Comparison of ENCODE assay signal across 9 cellular contexts in the genomic region with DNA sequence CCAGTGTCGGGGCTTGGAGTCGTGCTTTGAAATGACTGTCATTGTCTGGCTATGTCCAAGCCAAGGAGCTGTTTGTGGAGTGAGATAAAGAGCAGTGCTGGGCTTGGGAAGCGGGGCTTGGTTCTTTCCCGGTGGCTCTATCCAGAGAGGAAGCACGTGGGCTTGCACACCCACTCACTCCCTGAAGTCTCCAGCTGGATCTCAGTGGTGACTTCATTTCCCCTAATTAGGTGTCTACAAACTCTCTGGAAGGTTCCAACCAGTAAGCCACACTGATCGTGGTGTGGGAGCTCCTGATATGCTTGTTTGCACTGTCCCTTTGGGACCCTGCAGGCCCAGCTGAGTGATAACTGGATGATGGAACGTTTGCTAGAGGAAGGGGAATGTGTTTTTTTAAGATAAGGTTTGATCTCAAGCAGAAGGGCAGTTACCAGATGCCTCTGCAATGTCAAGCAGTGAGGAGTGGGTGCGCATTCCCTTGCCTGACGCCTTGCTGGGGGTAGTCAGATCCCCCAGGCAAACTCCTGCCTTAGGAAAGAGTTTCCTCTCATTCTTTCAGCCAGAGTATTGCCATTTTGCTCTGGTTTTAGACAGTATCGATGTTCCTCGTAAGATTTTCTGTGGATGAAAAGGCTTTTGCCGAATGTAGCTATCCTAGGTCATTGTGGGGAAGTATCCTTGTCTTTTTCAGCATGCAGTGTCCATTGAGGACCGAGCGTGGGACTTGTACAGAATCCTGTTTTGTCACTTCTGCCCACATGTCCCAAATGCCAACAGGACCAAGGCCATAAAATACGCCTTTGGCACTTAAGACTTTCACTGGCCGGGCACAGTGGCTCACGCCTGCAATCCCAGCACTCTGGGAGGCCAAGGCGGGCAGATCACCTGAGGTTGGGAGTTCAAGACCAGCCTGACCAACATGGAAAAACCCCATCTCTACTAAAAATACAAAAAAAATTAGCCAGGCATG.
A peak's percentile ranks its signal among the peaks of the same experiment; 100 is the strongest.
DNase-seq lines count a peak whose midpoint lies in the region; ATAC-seq, FAIRE-seq and TF ChIP-seq lines count a peak whose summit lies in the region.
"Had no signal": no experiment of that assay in that cellular context is flagged by ENCODE, and none has a peak within 500 bp of the region (broad histone marks: within the 10 kb centered on the region; RNA-seq: fewer than 3 reads in every experiment).

No MANE protein-coding gene starts in this region.

- H2AFZ ChIP-seq in SK-N-SH (ENCODE audit: low read depth), result no peak overlapping the region

- no peak for TF ChIP-seq RAD21 in SK-N-SH (IDR thresholded peaks at IDR 0.05; ENCODE audit: low read length)

- H3K4me2 ChIP-seq in SK-N-SH, result peak overlapping the region; percentile 55; the same call in 1 of the 2 replicates

- H3K79me2 ChIP-seq in SK-N-SH (ENCODE audit: insufficient read depth), result peaks cover 80% of the 10 kb centered on the region

- CTCF ChIA-PET in SK-N-SH (lab: Yijun Ruan, JAX) (interaction anchor here (0.8 to 1.6 kb wide), 4 partner anchors 10 to 80 kb away, joined by 3 to 5 read pairs (median 4); no protein-coding TSS in a partner anchor), GM10248 (lab: Yijun Ruan, JAX) (interaction anchor here (1.7 kb wide), 1 partner anchor 13 kb away, joined by 3 read pairs; no protein-coding TSS in a partner anchor)

- no peak for ATAC-seq in CD4-positive, CD25-positive, alpha-beta regulatory T cell (ENCODE audit: low read depth in 2 of 2)
- peak; percentile 33 to 76 (median 62) for ATAC-seq in pancreas

- H4K20me1 ChIP-seq in SK-N-SH (ENCODE audit: insufficient read depth), result no peaks in the 10 kb centered on the region

- peaks cover 49% of the 10 kb centered on the region for H3K4me1 ChIP-seq in CD4-positive, CD25-positive, alpha-beta regulatory T cell (ENCODE audit: control insufficient read depth, insufficient read depth, low read length, poor library complexity, severe bottlenecking)
- H3K4me1 ChIP-seq in SK-N-SH (ENCODE audit: control insufficient read depth in 1 of 2, insufficient read depth in 2 of 2, low read depth in 1 of 2, low read length in 1 of 2) (peaks cover 24 to 27% of the 10 kb centered on the region in 2 experiments; a peak in 3 of 4 replicates), pancreas (peaks cover 15 to 36% (median 16%) of the 10 kb centered on the region in 3 donors)

- H3K9me3 Mint-ChIP-seq in CD4-positive, CD25-positive, alpha-beta regulatory T cell, result peaks cover 0 to 4% (median 0%) of the 10 kb centered on the region in 7 donors

- intact Hi-C loops in pancreas (cut with DNase I), result no loop called here

- H3K27ac ChIP-seq in CD4-positive, CD25-positive, alpha-beta regulatory T cell (ENCODE audit: insufficient read depth, low read length, poor library complexity, severe bottlenecking), result peak overlapping the region; percentile 83
- peak overlapping the region; percentile 81 to 100 for H3K27ac ChIP-seq in SK-N-SH (ENCODE audit: low read depth in 2 of 2, low read length in 1 of 2)
- peak overlapping the region in 2 of 4 donors; percentile 7 to 58 for H3K27ac ChIP-seq in pancreas

- peaks cover 5 to 61% (median 43%) of the 10 kb centered on the region in 4 donors for H3K4me1 Mint-ChIP-seq in CD4-positive, CD25-positive, alpha-beta regulatory T cell

- peak overlapping the region; percentile 34 to 92 (median 57) for H3K4me3 Mint-ChIP-seq in CD4-positive, CD25-positive, alpha-beta regulatory T cell

- H3K27ac Mint-ChIP-seq in CD4-positive, CD25-positive, alpha-beta regulatory T cell, result peak overlapping the region; percentile 87 to 96 (median 94)

- peak overlapping the region; percentile 84 for H3K9ac ChIP-seq in SK-N-SH

- no peaks in the 10 kb centered on the region for H3K9me3 ChIP-seq in CD4-positive, CD25-positive, alpha-beta regulatory T cell (ENCODE audit: control insufficient read depth in 2 of 2, low read length in 2 of 2)
- H3K9me3 ChIP-seq in SK-N-SH (no peaks in the 10 kb centered on the region), pancreas (no peaks in the 10 kb centered on the region)

- 51% methylated on average over 17 of the region's 18 CpGs for WGBS in SK-N-SH (ENCODE audit: low lambda C conversion rate)
- WGBS in pancreas, 2 donors, result 54 to 59% methylated on average over 18 of the region's 18 CpGs

- H3K9me2 ChIP-seq in SK-N-SH, result no peaks in the 10 kb centered on the region

- H3F3A ChIP-seq in SK-N-SH (replicated peaks; ENCODE audit: insufficient read depth), result peaks cover 68% of the 10 kb centered on the region

- TF ChIP-seq EP300 in SK-N-SH (IDR thresholded peaks at IDR 0.05; ENCODE audit: borderline replicate concordance in 1 of 2, low read depth in 1 of 2, low read length in 1 of 2), result peak in 1 of 2 experiments; percentile 67; a peak in 1 of 4 replicates

- H3K27me3 Mint-ChIP-seq in CD4-positive, CD25-positive, alpha-beta regulatory T cell, result no peaks in the 10 kb centered on the region

- H3K36me3 Mint-ChIP-seq in CD4-positive, CD25-positive, alpha-beta regulatory T cell, result no peaks in the 10 kb centered on the region

- FAIRE-seq in pancreas (lab: Jason Lieb, UNC), result no peak

- POLR2A ChIA-PET in SK-N-SH (lab: Yijun Ruan, JAX), result no interaction called here
- POLR2A ChIA-PET in GM10248 (lab: Yijun Ruan, JAX), result interaction anchor here (0.6 kb wide), 1 partner anchor 1420 kb away, joined by 4 read pairs; no protein-coding TSS in a partner anchor

- no peaks in the 10 kb centered on the region for H3K27me3 ChIP-seq in CD4-positive, CD25-positive, alpha-beta regulatory T cell (ENCODE audit: control insufficient read depth, insufficient read depth, low read length)
- H3K27me3 ChIP-seq in SK-N-SH (ENCODE audit: insufficient read depth), result no peaks in the 10 kb centered on the region
- no peaks in the 10 kb centered on the region for H3K27me3 ChIP-seq in pancreas

- peak overlapping the region; percentile 97 for H3K4me3 ChIP-seq in CD4-positive, CD25-positive, alpha-beta regulatory T cell (ENCODE audit: low read depth, low read length)
- H3K4me3 ChIP-seq in SK-N-SH (ENCODE audit: low read depth in 2 of 2, low read length in 1 of 2) (no peak overlapping the region), pancreas (no peak overlapping the region)

- H3K36me3 ChIP-seq in CD4-positive, CD25-positive, alpha-beta regulatory T cell (ENCODE audit: control insufficient read depth, insufficient read depth, low read length), result peaks cover 6% of the 10 kb centered on the region
- H3K36me3 ChIP-seq in SK-N-SH (replicated peaks in 1 of 2; ENCODE audit: control insufficient read depth in 1 of 2, insufficient read depth in 2 of 2, low read length in 1 of 2) (peaks cover 4 to 41% of the 10 kb centered on the region in 2 experiments), pancreas (no peaks in the 10 kb centered on the region)

- DNase-seq in CD4-positive, CD25-positive, alpha-beta regulatory T cell, result no peak
- peak; percentile 60 for DNase-seq in SK-N-SH
- peak; percentile 81 for DNase-seq in fibroblast of peridontal ligament (ENCODE audit: extremely low read depth)
- peak in 1 of 6 donors; percentile 33 for DNase-seq in pancreas
- DNase-seq in NCI-H1436 (lab: John Stamatoyannopoulos, UW), result no peak
- no peak for DNase-seq in GM10248 (ENCODE audit: extremely low spot score)
- no peak for DNase-seq in NCI-H774 (lab: John Stamatoyannopoulos, UW)
- DNase-seq in HPDE6-E6E7 (ENCODE audit: extremely low spot score), result no peak
- DNase-seq: Kasumi-1 had no signal

- TF ChIP-seq CTCF in SK-N-SH (IDR thresholded peaks at IDR 0.05), result no peak
- no peak for TF ChIP-seq CTCF in pancreas (IDR thresholded peaks at IDR 0.05)
- no peak for TF ChIP-seq CTCF in GM10248 (IDR thresholded peaks at IDR 0.05; ENCODE audit: control extremely low read depth, extremely low read depth, low read depth, missing control alignments)

TF ChIP-seq in SK-N-SH, 30 proteins besides CTCF, POLR2A, EP300 and RAD21 (continues in another document):
- no peak for TF ChIP-seq YY1 (IDR thresholded peaks at IDR 0.05; ENCODE audit: low read depth)
- no peak; the same call in 1 of the 2 replicates for TF ChIP-seq MEF2A (IDR thresholded peaks at IDR 0.05; ENCODE audit: borderline replicate concordance, low read depth)
- no peak for TF ChIP-seq FOXM1 (IDR thresholded peaks at IDR 0.05; ENCODE audit: low read depth)
- TF ChIP-seq, protein P1, sequence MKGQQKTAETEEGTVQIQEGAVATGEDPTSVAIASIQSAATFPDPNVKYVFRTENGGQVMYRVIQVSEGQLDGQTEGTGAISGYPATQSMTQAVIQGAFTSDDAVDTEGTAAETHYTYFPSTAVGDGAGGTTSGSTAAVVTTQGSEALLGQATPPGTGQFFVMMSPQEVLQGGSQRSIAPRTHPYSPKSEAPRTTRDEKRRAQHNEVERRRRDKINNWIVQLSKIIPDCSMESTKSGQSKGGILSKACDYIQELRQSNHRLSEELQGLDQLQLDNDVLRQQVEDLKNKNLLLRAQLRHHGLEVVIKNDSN (IDR thresholded peaks at IDR 0.05; ENCODE audit: borderline replicate concordance, low read depth), result peak; percentile 67; the same call in 1 of the 2 replicates
- TF ChIP-seq NFIC (IDR thresholded peaks at IDR 0.05; ENCODE audit: borderline replicate concordance), result 0 out of 2 replicates have a peak, but pooled peaks have one; percentile 39
- no peak for TF ChIP-seq FOSL2 (IDR thresholded peaks at IDR 0.05; ENCODE audit: borderline replicate concordance, low read depth)
- no peak for TF ChIP-seq ELF1 (IDR thresholded peaks at IDR 0.05)
- TF ChIP-seq RXRA (IDR thresholded peaks at IDR 0.05; ENCODE audit: borderline replicate concordance, low read depth), result no peak; the same call in 1 of the 2 replicates
- peak; percentile 63 for TF ChIP-seq TCF12 (IDR thresholded peaks at IDR 0.05)
- no peak for TF ChIP-seq NRF1 (IDR thresholded peaks at IDR 0.05; ENCODE audit: low read depth, low read length)
- no peak for TF ChIP-seq GABPA (IDR thresholded peaks at IDR 0.05; ENCODE audit: low read depth)
- TF ChIP-seq TAF1 (IDR thresholded peaks at IDR 0.05; ENCODE audit: borderline replicate concordance, low read depth, low read length), result no peak
- TF ChIP-seq EZH2phosphoT487 (IDR thresholded peaks at IDR 0.05; ENCODE audit: borderline replicate concordance, low read depth), result no peak
- TF ChIP-seq, protein P2, sequence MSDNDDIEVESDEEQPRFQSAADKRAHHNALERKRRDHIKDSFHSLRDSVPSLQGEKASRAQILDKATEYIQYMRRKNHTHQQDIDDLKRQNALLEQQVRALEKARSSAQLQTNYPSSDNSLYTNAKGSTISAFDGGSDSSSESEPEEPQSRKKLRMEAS (IDR thresholded peaks at IDR 0.05; ENCODE audit: low read depth), result peak; percentile 95
- TF ChIP-seq RCOR1 (IDR thresholded peaks at IDR 0.05; ENCODE audit: low read length), result peak; percentile 62
- TF ChIP-seq POLR2AphosphoS5 (IDR thresholded peaks at IDR 0.05; ENCODE audit: low read depth, low read length), result peak; percentile 31; the same call in 1 of the 2 replicates
- TF ChIP-seq GATA2 (CRISPR knock-in tag; IDR thresholded peaks at IDR 0.05), result peak; percentile 63
- no peak for TF ChIP-seq TEAD4 (IDR thresholded peaks at IDR 0.05; ENCODE audit: borderline replicate concordance, insufficient read depth)
- TF ChIP-seq JUND (IDR thresholded peaks at IDR 0.05), result peak; percentile 43

Comparison
In these comparisons a context has a peak if more than half of its experiments do, and no peak if none do; other contexts are left out.
1. ATAC-seq: peak in pancreas (4 of 4); none in CD4-positive, CD25-positive, alpha-beta regulatory T cell (0 of 2).
2. DNase-seq: peak in SK-N-SH (single experiment) and fibroblast of peridontal ligament (single experiment); none in CD4-positive, CD25-positive, alpha-beta regulatory T cell (0 of 3), NCI-H1436 (single experiment), GM10248 (single experiment), NCI-H774 (single experiment) and HPDE6-E6E7 (single experiment).